ENCODE assay signal across 8 cellular contexts in genomic region chr1:160777486-160778089, GRCh38. TPM values are rescaled to one million over a fixed set of nuclear protein-coding genes. Genes with fewer than 3 reads are reported as not detected.
DNase-seq lines count a peak whose midpoint lies in the region; ATAC-seq and TF ChIP-seq lines count a peak whose summit lies in the region.

No MANE protein-coding gene starts in this region.

- H3K4me3 ChIP-seq in cardiac muscle cell (no peak overlapping the region), right atrium auricular region (no peak overlapping the region), upper lobe of left lung (no peak overlapping the region)

- DNase-seq in cardiac muscle cell (ENCODE audit: low read depth in 1 of 2, low spot score in 1 of 2) (peak; percentile 42 to 55), right atrium auricular region (ENCODE audit: low spot score) (no peak), NCI-H460 (ENCODE audit: extremely low read depth, low read depth) (peak; percentile 17), kidney tubule cell (ENCODE audit: low spot score) (peak; percentile 35), upper lobe of left lung (peak in 1 of 2 donors; percentile 48), G401 (ENCODE audit: low spot score) (no peak)
- peak; percentile 41 for DNase-seq in activated T-cell treated with anti-CD3 and anti-CD28 coated beads, Interleukin-2, amount 50 U/mL, for 4 hours

- H3K27ac ChIP-seq in cardiac muscle cell (no peak overlapping the region), right atrium auricular region (no peak overlapping the region), upper lobe of left lung (no peak overlapping the region)

- peak; percentile 35 to 59 for ATAC-seq in activated T-cell treated with anti-CD3 and anti-CD28 coated beads, Interleukin-2, amount 50 U/mL, for 4 hours
- peak; percentile 45 to 49 for ATAC-seq in upper lobe of left lung (ENCODE audit: low FRiP score in 2 of 2)
- no peak for ATAC-seq in GM21717 (IDR thresholded peaks at IDR 0.05; ENCODE audit: unreplicated experiment)

- no peaks in the 10 kb centered on the region for H3K36me3 ChIP-seq in cardiac muscle cell
- no peaks in the 10 kb centered on the region for H3K36me3 ChIP-seq in right atrium auricular region
- H3K36me3 ChIP-seq in upper lobe of left lung, result no peaks in the 10 kb centered on the region

- WGBS in upper lobe of left lung, 2 donors, result 63 to 64% methylated on average over 7 of the region's 7 CpGs

- H3K9me3 Mint-ChIP-seq in activated T-cell treated with anti-CD3 and anti-CD28 coated beads, Interleukin-2, amount 50 U/mL, for 4 hours, result no peaks in the 10 kb centered on the region

- H3K27me3 ChIP-seq in cardiac muscle cell, result peaks cover 4% of the 10 kb centered on the region
- no peaks in the 10 kb centered on the region for H3K27me3 ChIP-seq in right atrium auricular region
- H3K27me3 ChIP-seq in upper lobe of left lung, result no peaks in the 10 kb centered on the region

- H3K27me3 Mint-ChIP-seq in activated T-cell treated with anti-CD3 and anti-CD28 coated beads, Interleukin-2, amount 50 U/mL, for 4 hours (ENCODE audit: low read depth), result no peaks in the 10 kb centered on the region

- TF ChIP-seq EP300 in upper lobe of left lung (IDR thresholded peaks at IDR 0.05), result no peak

- H3K36me3 Mint-ChIP-seq in activated T-cell treated with anti-CD3 and anti-CD28 coated beads, Interleukin-2, amount 50 U/mL, for 4 hours (ENCODE audit: insufficient read depth), result no peaks in the 10 kb centered on the region

- TF ChIP-seq CTCF in cardiac muscle cell (IDR thresholded peaks at IDR 0.05; ENCODE audit: low read depth, low read length) (peak; percentile 56), right atrium auricular region (IDR thresholded peaks at IDR 0.05) (peak in 1 of 2 donors; percentile 39), upper lobe of left lung (IDR thresholded peaks at IDR 0.05) (peak; percentile 34 to 72 (median 50))

- H3K9me3 ChIP-seq in cardiac muscle cell (ENCODE audit: low read depth) (no peaks in the 10 kb centered on the region), right atrium auricular region (no peaks in the 10 kb centered on the region), upper lobe of left lung (no peaks in the 10 kb centered on the region)

- H3K4me1 ChIP-seq in cardiac muscle cell (ENCODE audit: low read depth) (no peaks in the 10 kb centered on the region), right atrium auricular region (no peaks in the 10 kb centered on the region), upper lobe of left lung (peaks cover 0 to 23% (median 6%) of the 10 kb centered on the region in 4 donors)

- in situ Hi-C loops in G401 (cut with HindIII; ENCODE audit: low sequenced_read_pairs), result no loop called here

- H3K4me1 Mint-ChIP-seq in activated T-cell treated with anti-CD3 and anti-CD28 coated beads, Interleukin-2, amount 50 U/mL, for 4 hours (ENCODE audit: low read depth), result peaks cover 33% of the 10 kb centered on the region

- no peak overlapping the region for H3K4me3 Mint-ChIP-seq in activated T-cell treated with anti-CD3 and anti-CD28 coated beads, Interleukin-2, amount 50 U/mL, for 4 hours

- no peak for TF ChIP-seq POLR2A in upper lobe of left lung (IDR thresholded peaks at IDR 0.05)

RNA-seq across cellular contexts. Expression of gene LY9, which starts 18.4 kb away (rescaled TPM):
- total RNA-seq in cardiac muscle cell, result not detected in 2 replicates
- polyA plus RNA-seq in cardiac muscle cell, result not detected in 2 replicates
- under 1 TPM; 0.19 to 0.20 TPM for total RNA-seq in right atrium auricular region
- total RNA-seq in NCI-H460 (2014; rRNA removed; shearing (Covaris generic)), result not detected in 2 replicates
- not detected in 2 replicates for polyA plus RNA-seq in NCI-H460 (2014; cell fraction: nucleus; rRNA removed)
- total RNA-seq in activated T-cell treated with anti-CD3 and anti-CD28 coated beads, Interleukin-2, amount 50 U/mL, for 4 hours, result 10 to 100 TPM in 2 of 3 donors, 1 to 10 TPM in 1; 8.9 to 21.4 (median 16.5) TPM
- 1 to 10 TPM in 5 of 6 donors, under 1 TPM in 1; 0.78 to 6.7 (median 2.3) TPM for total RNA-seq in upper lobe of left lung
- total RNA-seq in G401 (2014; rRNA removed; shearing (Covaris generic)), result not detected in 2 replicates

RNA-seq across cellular contexts. Expression of gene SLAMF7, which starts 38.5 kb away (rescaled TPM):
- total RNA-seq in cardiac muscle cell (not detected in 2 replicates), right atrium auricular region (under 1 TPM in 1 of 2 donors, not detected in 1; 0.98 TPM), upper lobe of left lung (10 to 100 TPM in 2 of 6 donors, 1 to 10 TPM in 3, under 1 TPM in 1; 0.67 to 17.2 (median 3.5) TPM)
- 0.25 TPM in 1 of 2 replicates, not detected in the other for polyA plus RNA-seq in cardiac muscle cell
- not detected in 2 replicates for total RNA-seq in NCI-H460 (2014; rRNA removed; shearing (Covaris generic))
- polyA plus RNA-seq in NCI-H460 (2014; cell fraction: nucleus; rRNA removed), result not detected in 2 replicates
- 10 to 100 TPM; 44.1 to 80.5 (median 71.7) TPM for total RNA-seq in activated T-cell treated with anti-CD3 and anti-CD28 coated beads, Interleukin-2, amount 50 U/mL, for 4 hours
- total RNA-seq in G401 (2014; rRNA removed; shearing (Covaris generic)), result not detected in 2 replicates

Comparison
In these comparisons a context has a peak if more than half of its experiments do, and no peak if none do; other contexts are left out.
1. DNase-seq: peak in cardiac muscle cell (2 of 2), NCI-H460 (single experiment), activated T-cell treated with anti-CD3 and anti-CD28 coated beads, Interleukin-2, amount 50 U/mL, for 4 hours (single experiment) and kidney tubule cell (single experiment); none in right atrium auricular region (single experiment) and G401 (single experiment).